In the genomic region with DNA sequence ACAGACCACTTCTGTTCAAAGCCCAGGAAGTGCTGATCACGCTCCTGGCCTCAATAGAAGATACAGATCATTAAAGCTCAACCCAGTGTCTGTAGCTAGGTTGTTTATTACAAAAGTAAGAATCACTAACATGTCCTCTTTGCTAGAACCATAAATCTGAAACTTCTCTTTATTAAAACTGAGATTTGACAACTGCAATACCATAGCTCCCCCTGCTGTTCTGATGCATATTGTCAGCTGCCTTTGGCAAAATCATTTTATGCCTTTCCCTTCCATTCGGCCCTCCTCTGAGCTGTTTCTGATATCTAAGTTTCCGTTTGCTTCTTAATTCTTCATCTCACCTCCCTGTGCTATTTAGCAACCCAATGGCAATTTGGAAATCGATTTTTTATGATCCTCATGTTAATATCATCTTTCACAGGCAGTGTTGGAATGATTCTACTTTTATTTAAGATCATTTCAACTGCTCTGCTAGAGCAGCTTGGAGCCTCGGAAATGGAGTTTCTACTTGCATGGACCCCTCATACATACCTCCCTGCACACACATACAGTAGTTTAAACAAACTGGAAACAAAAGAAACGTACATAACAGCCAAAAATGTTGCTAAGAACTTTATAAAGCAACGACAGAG, we compare ENCODE assay signal across 8 cellular contexts.
DNase-seq lines count a peak whose midpoint lies in the region; ATAC-seq, FAIRE-seq and TF ChIP-seq lines count a peak whose summit lies in the region.

No MANE protein-coding gene starts in this region.

- CTCF ChIA-PET in AG04449 (lab: Yijun Ruan, JAX): interaction anchor here (0.7 to 5.5 kb wide), 44 partner anchors 9 to 1031 kb away, joined by 3 to 152 read pairs (median 4); no protein-coding TSS in a partner anchor
- CTCF ChIA-PET in activated CD8-positive, alpha-beta T cell treated with anti-CD3 and anti-CD28 coated beads, Interleukin-2, amount 10 ng/mL, durations not matched to agents 7 days and 5 days (lab: Charles Lee): interaction anchor here (0.7 to 1.6 kb wide), 6 partner anchors 18 to 940 kb away, joined by 3 to 9 read pairs (median 6); no protein-coding TSS in a partner anchor

- H3K27me3 ChIP-seq in small intestine (ENCODE audit: control insufficient read depth in 2 of 2, insufficient read depth in 2 of 2, low read length in 2 of 2): no peaks in the 10 kb centered on the region

- DNase-seq in AG04449 (ENCODE audit: low read depth, low spot score) (peak; percentile 7), GM10266 (ENCODE audit: extremely low spot score) (peak; percentile 27), NCI-H2029 treated with DMSO at 0.1 percent for 48 hours (lab: John Stamatoyannopoulos, UW) (peak; percentile 32), hippocampal formation (lab: John Stamatoyannopoulos, UW) (peak; percentile 23 to 83), small intestine (peak; percentile 47)
- DNase-seq in activated CD8-positive, alpha-beta T cell treated with anti-CD3 and anti-CD28 coated beads, Interleukin-2, amount 10 ng/mL, durations not matched to agents 7 days and 5 days: peak; percentile 37
- DNase-seq in activated T-helper 2 cell treated with anti-CD3 and anti-CD28 coated beads, Interferon-gamma antibody, Interleukin-2, Interleukin-4, amounts not matched to agents 10 μg/mL and 5 μg/mL and 100 μg/mL, durations not matched to agents 14 hours and 24 hours and 36 hours (ENCODE audit: low spot score): no peak

- POLR2A ChIA-PET in AG04449 (lab: Yijun Ruan, JAX): no interaction called here
- POLR2A ChIA-PET in activated CD8-positive, alpha-beta T cell treated with anti-CD3 and anti-CD28 coated beads, Interleukin-2, amount 10 ng/mL, durations not matched to agents 7 days and 5 days (lab: Charles Lee): no interaction called here

- no peaks in the 10 kb centered on the region for H3K4me1 Mint-ChIP-seq in activated CD8-positive, alpha-beta T cell treated with anti-CD3 and anti-CD28 coated beads, Interleukin-2, amount 10 ng/mL, durations not matched to agents 7 days and 5 days (ENCODE audit: low read depth)
- no peaks in the 10 kb centered on the region for H3K4me1 Mint-ChIP-seq in activated T-helper 2 cell treated with anti-CD3 and anti-CD28 coated beads, Interferon-gamma antibody, Interleukin-2, Interleukin-4, amounts not matched to agents 10 μg/mL and 5 μg/mL and 100 μg/mL, durations not matched to agents 14 hours and 24 hours and 36 hours (ENCODE audit: low read depth)

- H3K36me3 ChIP-seq in small intestine (ENCODE audit: control insufficient read depth in 2 of 2, insufficient read depth in 2 of 2, low read length in 2 of 2): no peaks in the 10 kb centered on the region

- H3K27me3 Mint-ChIP-seq in activated CD8-positive, alpha-beta T cell treated with anti-CD3 and anti-CD28 coated beads, Interleukin-2, amount 10 ng/mL, durations not matched to agents 7 days and 5 days (ENCODE audit: low read depth): no peaks in the 10 kb centered on the region
- H3K27me3 Mint-ChIP-seq in activated T-helper 2 cell treated with anti-CD3 and anti-CD28 coated beads, Interferon-gamma antibody, Interleukin-2, Interleukin-4, amounts not matched to agents 10 μg/mL and 5 μg/mL and 100 μg/mL, durations not matched to agents 14 hours and 24 hours and 36 hours (ENCODE audit: low read depth): no peaks in the 10 kb centered on the region

- intact Hi-C loops in activated T-helper 2 cell treated with anti-CD3 and anti-CD28 coated beads, Interferon-gamma antibody, Interleukin-2, Interleukin-4, amounts not matched to agents 10 μg/mL and 5 μg/mL and 100 μg/mL, durations not matched to agents 14 hours and 24 hours and 36 hours (cut with micrococcal nuclease): loop anchor here (1.0 kb wide), 2 partner anchors 490 to 940 kb away; no protein-coding TSS in a partner anchor

- no peak overlapping the region for H3K27ac ChIP-seq in small intestine (ENCODE audit: low read depth in 1 of 2, low read length in 1 of 2)

- no peaks in the 10 kb centered on the region for H3K4me1 ChIP-seq in small intestine (ENCODE audit: control insufficient read depth in 2 of 2, insufficient read depth in 1 of 2, low read depth in 1 of 2, low read length in 1 of 2)

- no peaks in the 10 kb centered on the region for H3K36me3 Mint-ChIP-seq in activated CD8-positive, alpha-beta T cell treated with anti-CD3 and anti-CD28 coated beads, Interleukin-2, amount 10 ng/mL, durations not matched to agents 7 days and 5 days (ENCODE audit: low read depth)
- no peaks in the 10 kb centered on the region for H3K36me3 Mint-ChIP-seq in activated T-helper 2 cell treated with anti-CD3 and anti-CD28 coated beads, Interferon-gamma antibody, Interleukin-2, Interleukin-4, amounts not matched to agents 10 μg/mL and 5 μg/mL and 100 μg/mL, durations not matched to agents 14 hours and 24 hours and 36 hours (ENCODE audit: low read depth)

- no peaks in the 10 kb centered on the region for H3K9me3 Mint-ChIP-seq in activated CD8-positive, alpha-beta T cell treated with anti-CD3 and anti-CD28 coated beads, Interleukin-2, amount 10 ng/mL, durations not matched to agents 7 days and 5 days (ENCODE audit: insufficient read depth)
- no peaks in the 10 kb centered on the region for H3K9me3 Mint-ChIP-seq in activated T-helper 2 cell treated with anti-CD3 and anti-CD28 coated beads, Interferon-gamma antibody, Interleukin-2, Interleukin-4, amounts not matched to agents 10 μg/mL and 5 μg/mL and 100 μg/mL, durations not matched to agents 14 hours and 24 hours and 36 hours

- H3K4me3 ChIP-seq in AG04449 (ENCODE audit: low read depth, low read length) (peak overlapping the region; percentile 21), small intestine (ENCODE audit: low read depth in 1 of 2, low read length in 2 of 2) (no peak overlapping the region)

- 21 to 25% (median 25%) methylated on average over 7 of the region's 7 CpGs for WGBS in small intestine, 3 donors

- no peak overlapping the region for H3K4me3 Mint-ChIP-seq in activated CD8-positive, alpha-beta T cell treated with anti-CD3 and anti-CD28 coated beads, Interleukin-2, amount 10 ng/mL, durations not matched to agents 7 days and 5 days
- H3K4me3 Mint-ChIP-seq in activated T-helper 2 cell treated with anti-CD3 and anti-CD28 coated beads, Interferon-gamma antibody, Interleukin-2, Interleukin-4, amounts not matched to agents 10 μg/mL and 5 μg/mL and 100 μg/mL, durations not matched to agents 14 hours and 24 hours and 36 hours (ENCODE audit: low read depth): no peak overlapping the region

- H3K27ac Mint-ChIP-seq in activated CD8-positive, alpha-beta T cell treated with anti-CD3 and anti-CD28 coated beads, Interleukin-2, amount 10 ng/mL, durations not matched to agents 7 days and 5 days: no peak overlapping the region
- no peak overlapping the region for H3K27ac Mint-ChIP-seq in activated T-helper 2 cell treated with anti-CD3 and anti-CD28 coated beads, Interferon-gamma antibody, Interleukin-2, Interleukin-4, amounts not matched to agents 10 μg/mL and 5 μg/mL and 100 μg/mL, durations not matched to agents 14 hours and 24 hours and 36 hours

- peak; percentile 47 for FAIRE-seq in small intestine (lab: Jason Lieb, UNC)

- TF ChIP-seq CTCF in AG04449 (IDR thresholded peaks at IDR 0.05; ENCODE audit: insufficient read depth, low read length, missing control alignments) (peak; percentile 64), GM10266 (IDR thresholded peaks at IDR 0.05; ENCODE audit: control insufficient read depth, insufficient read depth, low read depth, missing control alignments) (peak; percentile 64)

- peak; percentile 71 for ATAC-seq in HG02678 (IDR thresholded peaks at IDR 0.05; ENCODE audit: unreplicated experiment)
- no peak for ATAC-seq in activated CD8-positive, alpha-beta T cell treated with anti-CD3 and anti-CD28 coated beads, Interleukin-2, amount 10 ng/mL, durations not matched to agents 7 days and 5 days

- no peaks in the 10 kb centered on the region for H3K9me3 ChIP-seq in small intestine (ENCODE audit: control insufficient read depth, low read depth)
